ENCODE assay signal across 12 cellular contexts in the genomic region with DNA sequence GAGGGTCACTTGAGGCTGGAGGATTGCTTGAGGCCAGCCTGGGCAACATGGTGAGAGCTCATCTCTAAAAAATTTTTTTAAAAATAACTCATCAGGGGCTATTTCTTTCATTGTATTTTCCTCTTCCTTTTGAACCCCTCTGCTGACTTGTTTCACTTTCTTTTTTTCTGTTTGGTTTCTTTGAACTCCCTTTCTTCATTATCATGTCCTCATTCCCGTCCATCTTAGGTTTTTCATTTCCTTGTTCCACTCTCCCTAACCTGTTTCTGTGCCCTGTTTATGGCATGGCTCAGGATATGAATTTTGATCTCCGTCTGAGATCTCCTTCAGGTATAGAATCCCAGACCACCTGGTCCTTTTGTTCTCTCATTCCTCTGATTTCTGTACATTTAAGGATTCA. TPM values are rescaled to one million over a fixed set of nuclear protein-coding genes. Genes with fewer than 3 reads are reported as not detected.
A peak's percentile ranks its signal among the peaks of the same experiment; 100 is the strongest.
DNase-seq lines count a peak whose midpoint lies in the region; ATAC-seq and TF ChIP-seq lines count a peak whose summit lies in the region.
"Had no signal": no experiment of that assay in that cellular context is flagged by ENCODE, and none has a peak within 500 bp of the region (broad histone marks: within the 10 kb centered on the region; RNA-seq: fewer than 3 reads in every experiment).

No MANE protein-coding gene starts in this region.

- peak; percentile 59 for ATAC-seq in activated naive CD8-positive, alpha-beta T cell treated with anti-CD3 and anti-CD28 coated beads, Interleukin-2, amount 10 ng/mL, durations not matched to agents 7 days and 5 days (ENCODE audit: low read depth)
- ATAC-seq in natural killer cell = peak in 1 of 3 donors; percentile 55
- ATAC-seq in HG02840 (IDR thresholded peaks at IDR 0.05; ENCODE audit: low FRiP score, unreplicated experiment) = no peak
- ATAC-seq: gastrocnemius medialis had no signal

- TF ChIP-seq CTCF in A673 (conservative IDR thresholded peaks at IDR 0.05; ENCODE audit: low read depth, low read length) = no peak
- no peak for TF ChIP-seq CTCF in HFFc6 (IDR thresholded peaks at IDR 0.05)
- no peak for TF ChIP-seq CTCF in natural killer cell (IDR thresholded peaks at IDR 0.05)
- TF ChIP-seq CTCF in ovary (IDR thresholded peaks at IDR 0.05) = no peak

- DNase-seq in A673 (ENCODE audit: low spot score) (no peak), HFFc6 (no peak), natural killer cell (no peak), ovary (no peak), NCI-H748 treated with DMSO at 0.1 percent for 48 hours (lab: John Stamatoyannopoulos, UW) (no peak), NCI-H1092 treated with DMSO at 0.1 percent for 48 hours (lab: John Stamatoyannopoulos, UW) (no peak)
- peak; percentile 38 for DNase-seq in activated naive CD8-positive, alpha-beta T cell treated with anti-CD3 and anti-CD28 coated beads, Interleukin-2, amount 10 ng/mL, durations not matched to agents 7 days and 5 days
- DNase-seq: activated CD8-positive, alpha-beta memory T cell treated with anti-CD3 and anti-CD28 coated beads, Interleukin-2, amount 50 U/mL, for 4 hours; gastrocnemius medialis; NCI-H1048; NCI-H82 had no signal

- peak overlapping the region; percentile 41 for H3K27ac ChIP-seq in A673 (ENCODE audit: low read depth, low read length, poor library complexity, severe bottlenecking)
- H3K27ac ChIP-seq in ovary = peak overlapping the region in 1 of 2 donors; percentile 42
- H3K27ac ChIP-seq: gastrocnemius medialis had no signal

- CTCF ChIA-PET in A673 (lab: Charles Lee) = no interaction called here

- no peaks in the 10 kb centered on the region for H3K9me3 Mint-ChIP-seq in HFFc6
- no peaks in the 10 kb centered on the region for H3K9me3 Mint-ChIP-seq in activated naive CD8-positive, alpha-beta T cell treated with anti-CD3 and anti-CD28 coated beads, Interleukin-2, amount 10 ng/mL, durations not matched to agents 7 days and 5 days
- no peaks in the 10 kb centered on the region for H3K9me3 Mint-ChIP-seq in natural killer cell

- H3K4me1 Mint-ChIP-seq in HFFc6 (ENCODE audit: low read depth) (peaks cover 23% of the 10 kb centered on the region), natural killer cell (peaks cover 65 to 70% of the 10 kb centered on the region in 2 donors)
- H3K4me1 Mint-ChIP-seq in activated naive CD8-positive, alpha-beta T cell treated with anti-CD3 and anti-CD28 coated beads, Interleukin-2, amount 10 ng/mL, durations not matched to agents 7 days and 5 days = peaks cover 60% of the 10 kb centered on the region

- H3K27ac Mint-ChIP-seq in HFFc6 = peak overlapping the region; percentile 9; the same call in 1 of the 2 replicates
- H3K27ac Mint-ChIP-seq in activated naive CD8-positive, alpha-beta T cell treated with anti-CD3 and anti-CD28 coated beads, Interleukin-2, amount 10 ng/mL, durations not matched to agents 7 days and 5 days = peak overlapping the region; percentile 88
- peak overlapping the region; percentile 90 to 91 for H3K27ac Mint-ChIP-seq in natural killer cell

- no peak overlapping the region for H3K4me3 ChIP-seq in A673 (ENCODE audit: low read depth, low read length, poor library complexity, severe bottlenecking)
- H3K4me3 ChIP-seq in ovary = no peak overlapping the region
- H3K4me3 ChIP-seq: gastrocnemius medialis had no signal

- BruUV-seq in A673 (replicated peaks; lab: Mats Ljungman, UMichigan) = no TSS peak

- H3K9me3 ChIP-seq in A673 (ENCODE audit: low read depth, low read length, poor library complexity, severe bottlenecking) (no peaks in the 10 kb centered on the region), ovary (no peaks in the 10 kb centered on the region)
- H3K9me3 ChIP-seq: gastrocnemius medialis had no signal

- H3K27me3 Mint-ChIP-seq in HFFc6 (ENCODE audit: insufficient read depth) (0 out of 2 replicates have a peak, but pooled peaks cover 2% of the 10 kb centered on the region), natural killer cell (ENCODE audit: low read depth in 2 of 2) (no peaks in the 10 kb centered on the region)
- H3K27me3 Mint-ChIP-seq in activated naive CD8-positive, alpha-beta T cell treated with anti-CD3 and anti-CD28 coated beads, Interleukin-2, amount 10 ng/mL, durations not matched to agents 7 days and 5 days = no peaks in the 10 kb centered on the region

- intact Hi-C loops in A673 (cut with micrococcal nuclease; ENCODE audit: unreplicated experiment) = no loop called here
- intact Hi-C loops in natural killer cell (cut with micrococcal nuclease) = no loop called here
- intact Hi-C loops in ovary (cut with DNase I) = no loop called here

- H3K36me3 Mint-ChIP-seq in HFFc6 (ENCODE audit: low read depth) (peaks cover 24% of the 10 kb centered on the region), natural killer cell (no peaks in the 10 kb centered on the region)
- peaks cover 30% of the 10 kb centered on the region for H3K36me3 Mint-ChIP-seq in activated naive CD8-positive, alpha-beta T cell treated with anti-CD3 and anti-CD28 coated beads, Interleukin-2, amount 10 ng/mL, durations not matched to agents 7 days and 5 days

- no peak for TF ChIP-seq EP300 in ovary (IDR thresholded peaks at IDR 0.05)

- POLR2A ChIA-PET in A673 (lab: Charles Lee; ENCODE audit: low non-redundant PET) = no interaction called here
- POLR2A ChIA-PET in activated naive CD8-positive, alpha-beta T cell treated with anti-CD3 and anti-CD28 coated beads, Interleukin-2, amount 10 ng/mL, durations not matched to agents 7 days and 5 days (lab: Charles Lee) = interaction anchor here (0.7 to 4.0 kb wide), 4 partner anchors 10 to 101 kb away, joined by 3 to 20 read pairs (median 6); partner anchors contain the start of gene MARK2

- no peak for TF ChIP-seq POLR2A in ovary (IDR thresholded peaks at IDR 0.05)

- H3K4me3 Mint-ChIP-seq in HFFc6 = no peak overlapping the region
- peak overlapping the region; percentile 75 for H3K4me3 Mint-ChIP-seq in activated naive CD8-positive, alpha-beta T cell treated with anti-CD3 and anti-CD28 coated beads, Interleukin-2, amount 10 ng/mL, durations not matched to agents 7 days and 5 days
- peak overlapping the region; percentile 26 for H3K4me3 Mint-ChIP-seq in natural killer cell

- 45 to 57% (median 46%) methylated on average over 2 of the region's 2 CpGs for WGBS in ovary, 3 donors

- H3K27me3 ChIP-seq in A673 (replicated peaks; ENCODE audit: insufficient read depth, low read depth, low read length, poor library complexity) (no peaks in the 10 kb centered on the region), ovary (no peaks in the 10 kb centered on the region)
- H3K27me3 ChIP-seq: gastrocnemius medialis had no signal

- peaks cover 15% of the 10 kb centered on the region for H3K4me1 ChIP-seq in A673 (ENCODE audit: insufficient read depth, low read length, poor library complexity, severe bottlenecking)
- no peaks in the 10 kb centered on the region for H3K4me1 ChIP-seq in ovary (ENCODE audit: insufficient read depth)

- H3K36me3 ChIP-seq in A673 (ENCODE audit: insufficient read depth, low read length, poor library complexity, severe bottlenecking) = no peaks in the 10 kb centered on the region
- H3K36me3 ChIP-seq in ovary = no peaks in the 10 kb centered on the region
- H3K36me3 ChIP-seq: gastrocnemius medialis had no signal

RNA-seq across cellular contexts. Expression of gene MARK2, which starts 12.4 kb away (rescaled TPM):
- total RNA-seq in A673 (2021) = 54.9 and 61.7 TPM in 2 replicates
- 10 to 100 TPM; 26.4 to 29.9 (median 27.9) TPM for total RNA-seq in HFFc6 (2021; fragmentation: NEBNext Ultra II Directional; extraction: Animal tissue kit (Norgen Biotek cat#: 25700))
- total RNA-seq in activated naive CD8-positive, alpha-beta T cell treated with anti-CD3 and anti-CD28 coated beads, Interleukin-2, amount 10 ng/mL, durations not matched to agents 7 days and 5 days = 10 to 100 TPM; 60.6 to 62.3 TPM
- 10 to 100 TPM; 63.8 to 88.4 (median 80.2) TPM for total RNA-seq in natural killer cell
- total RNA-seq in ovary = 10 to 100 TPM; 13.5 to 27.8 (median 25.8) TPM
- 10 to 100 TPM; 12.3 to 27.0 TPM for polyA plus RNA-seq in ovary

RNA-seq across cellular contexts. Expression of gene SPINDOC, which starts 38.1 kb away (rescaled TPM):
- total RNA-seq in A673 (2021) (91.1 and 94.5 TPM in 2 replicates), natural killer cell (10 to 100 TPM; 15.6 to 25.3 (median 21.1) TPM), ovary (10 to 100 TPM; 10.2 to 22.7 (median 19.5) TPM)
- total RNA-seq in HFFc6 (2021; fragmentation: NEBNext Ultra II Directional; extraction: Animal tissue kit (Norgen Biotek cat#: 25700)) = 10 to 100 TPM; 24.7 to 31.7 (median 29.5) TPM
- total RNA-seq in activated naive CD8-positive, alpha-beta T cell treated with anti-CD3 and anti-CD28 coated beads, Interleukin-2, amount 10 ng/mL, durations not matched to agents 7 days and 5 days = 10 to 100 TPM; 35.1 to 35.2 TPM
- polyA plus RNA-seq in ovary = 10 to 100 TPM in 1 of 2 donors, 1 to 10 TPM in 1; 5.4 to 15.8 TPM

Comparison
In these comparisons a context has a peak if more than half of its experiments do, and no peak if none do; other contexts are left out.
1. H3K27ac Mint-ChIP-seq: peak in every context shown above with its lines; median percentile 90 in natural killer cell; 88 in activated naive CD8-positive, alpha-beta T cell treated with anti-CD3 and anti-CD28 coated beads, Interleukin-2, amount 10 ng/mL, durations not matched to agents 7 days and 5 days; 9 in HFFc6.